Comparison of ENCODE assay signal across 28 cellular contexts in genomic region chr3:114998971-114999579, GRCh38.
"Had no signal": no experiment of that assay in that cellular context is flagged by ENCODE, and none has a peak within 500 bp of the region (broad histone marks: within the 10 kb centered on the region; RNA-seq: fewer than 3 reads in every experiment).

No MANE protein-coding gene starts in this region.

- H3K4me3 ChIP-seq: colonic mucosa, coronary artery, dorsolateral prefrontal cortex, esophagus muscularis mucosa, esophagus squamous epithelium, gastrocnemius medialis, gastroesophageal sphincter, heart left ventricle, heart right ventricle had no signal

- FAIRE-seq: colon, endometrium, endothelial cell of umbilical vein, frontal cortex had no signal

- H3K4me1 ChIP-seq: colonic mucosa, foreskin keratinocyte, gastrocnemius medialis, gastroesophageal sphincter, heart left ventricle, heart right ventricle had no signal

- H3K36me3 ChIP-seq: colonic mucosa, esophagus muscularis mucosa, esophagus squamous epithelium, gastrocnemius medialis, gastroesophageal sphincter had no signal

- H3K9me3 ChIP-seq: colonic mucosa, esophagus squamous epithelium, gastrocnemius medialis had no signal

- H3K27ac ChIP-seq: colonic mucosa, coronary artery, epithelial cell of prostate, esophagus muscularis mucosa, esophagus squamous epithelium, foreskin keratinocyte, gastrocnemius medialis, gastroesophageal sphincter, heart left ventricle, heart right ventricle had no signal

- H3K27me3 ChIP-seq: colonic mucosa, dorsolateral prefrontal cortex, esophagus muscularis mucosa, esophagus squamous epithelium, foreskin keratinocyte, gastrocnemius medialis, gastroesophageal sphincter, heart left ventricle, heart right ventricle had no signal

- ATAC-seq: effector memory CD8-positive, alpha-beta T cell; esophagus mucosa; foreskin keratinocyte; gastrocnemius medialis; gastroesophageal sphincter; heart left ventricle; heart right ventricle had no signal

- DNase-seq: colonic mucosa; cortex of kidney; dermis blood vessel endothelial cell; dorsolateral prefrontal cortex; effector CD4-positive, alpha-beta T cell; effector CD8-positive, alpha-beta T cell; effector memory CD4-positive, alpha-beta T cell; effector memory CD8-positive, alpha-beta T cell; endodermal cell; erythroblast; esophagus squamous epithelium; foreskin fibroblast; foreskin keratinocyte; foreskin melanocyte; gastrocnemius medialis; glutamatergic neuron; head of caudate nucleus; heart left ventricle; heart right ventricle had no signal
